In the genomic region with DNA sequence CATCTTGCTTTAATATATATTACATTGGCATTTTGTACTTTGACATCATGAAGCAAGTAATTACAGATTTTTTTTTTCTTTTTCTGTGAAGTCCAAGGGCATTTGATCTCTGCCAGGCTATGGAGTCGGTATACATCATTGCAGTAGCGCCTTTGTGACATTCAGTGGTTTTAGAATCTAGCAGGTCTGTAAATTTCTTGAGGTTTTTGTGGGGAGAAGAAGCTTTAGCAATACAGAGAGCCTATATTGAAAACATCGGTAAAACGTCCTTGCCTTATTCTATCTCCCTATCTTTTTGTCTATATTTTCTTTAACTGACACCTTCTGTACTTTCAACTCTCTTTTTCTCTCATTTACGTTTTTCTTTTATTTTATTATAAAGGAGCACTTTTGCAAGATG, we compare ENCODE assay signal across 15 cellular contexts. TPM values are rescaled to one million over a fixed set of nuclear protein-coding genes. Genes with fewer than 3 reads are reported as not detected.
DNase-seq lines count a peak whose midpoint lies in the region; ATAC-seq and TF ChIP-seq lines count a peak whose summit lies in the region.
"Had no signal": no experiment of that assay in that cellular context is flagged by ENCODE, and none has a peak within 500 bp of the region (broad histone marks: within the 10 kb centered on the region; RNA-seq: fewer than 3 reads in every experiment).

No MANE protein-coding gene starts in this region.

- H3K4me3 ChIP-seq in osteoblast (ENCODE audit: insufficient read depth, low read length) (no peak overlapping the region), suprapubic skin (no peak overlapping the region)
- H3K4me3 ChIP-seq: neural progenitor cell, stomach had no signal

- no peaks in the 10 kb centered on the region for H3K4me1 ChIP-seq in osteoblast (ENCODE audit: insufficient read depth, low read length)
- no peaks in the 10 kb centered on the region for H3K4me1 ChIP-seq in suprapubic skin
- H3K4me1 ChIP-seq: neural progenitor cell had no signal

- CTCF ChIA-PET in activated CD4-positive, alpha-beta T cell treated with anti-CD3 and anti-CD28 coated beads for 36 hours (lab: Charles Lee), result interaction anchor here (0.8 to 2.0 kb wide), 4 partner anchors 38 to 170 kb away, joined by 3 to 6 read pairs (median 4); no protein-coding TSS in a partner anchor

- H3K4me2 ChIP-seq in osteoblast (ENCODE audit: insufficient read depth, low read length), result no peak overlapping the region
- H3K4me2 ChIP-seq: neural progenitor cell had no signal

- TF ChIP-seq EP300 in suprapubic skin (IDR thresholded peaks at IDR 0.05), result no peak

- no peak overlapping the region for H2AFZ ChIP-seq in osteoblast (ENCODE audit: low read length)
- H2AFZ ChIP-seq: neural progenitor cell had no signal

- no peaks in the 10 kb centered on the region for H3K27me3 Mint-ChIP-seq in activated CD4-positive, alpha-beta T cell treated with anti-CD3 and anti-CD28 coated beads for 36 hours
- H3K27me3 Mint-ChIP-seq in activated T-helper 1 cell treated with anti-CD3 and anti-CD28 coated beads, Interleukin-12 subunit alpha, Interleukin-12 subunit beta, Interleukin-2, Interleukin-4 antibody, amounts not matched to agents 30 ng/mL and 10 ng/mL and 1 ng/mL, durations not matched to agents 14 hours and 24 hours and 36 hours (ENCODE audit: insufficient read depth), result peaks cover 2% of the 10 kb centered on the region
- H3K27me3 Mint-ChIP-seq in natural killer cell treated with Interleukin-12 subunit alpha and Interleukin-12 subunit beta and Interleukin-15 and Interleukin-18, amount 100 ng/mL, for 72 hours, result no peaks in the 10 kb centered on the region

- no peak for DNase-seq in activated CD4-positive, alpha-beta T cell treated with anti-CD3 and anti-CD28 coated beads for 36 hours
- no peak for DNase-seq in activated CD4-positive, alpha-beta T cell treated with anti-CD3 and anti-CD28 coated beads for 4 hours
- DNase-seq in activated T-helper 1 cell treated with anti-CD3 and anti-CD28 coated beads, Interleukin-12 subunit alpha, Interleukin-12 subunit beta, Interleukin-2, Interleukin-4 antibody, amounts not matched to agents 30 ng/mL and 10 ng/mL and 1 ng/mL, durations not matched to agents 14 hours and 24 hours and 36 hours (ENCODE audit: low spot score), result no peak
- DNase-seq in natural killer cell treated with Interleukin-12 subunit alpha and Interleukin-12 subunit beta and Interleukin-15 and Interleukin-18, amount 100 ng/mL, for 72 hours (ENCODE audit: low spot score), result no peak
- DNase-seq in osteoblast (ENCODE audit: insufficient read length, low spot score, missing footprints) (no peak), NOMO-1 treated with DMSO at 0.1 percent for 48 hours (lab: John Stamatoyannopoulos, UW; ENCODE audit: unreplicated experiment) (no peak), suprapubic skin (ENCODE audit: low spot score in 2 of 2) (no peak)
- DNase-seq: 8988T, HFFc6, NCI-H1694 treated with DMSO at 0.1 percent for 48 hours, NCI-H226, stomach had no signal

- TF ChIP-seq POLR2A in suprapubic skin (IDR thresholded peaks at IDR 0.05), result no peak

- no peaks in the 10 kb centered on the region for H3K79me2 ChIP-seq in osteoblast (ENCODE audit: insufficient read depth, low read length)

- ATAC-seq in activated CD4-positive, alpha-beta T cell treated with anti-CD3 and anti-CD28 coated beads for 36 hours, result peak; percentile 67
- ATAC-seq in HG02678 (IDR thresholded peaks at IDR 0.05; ENCODE audit: unreplicated experiment), result peak; percentile 19
- peak; percentile 64 to 79 for ATAC-seq in natural killer cell treated with Interleukin-12 subunit alpha and Interleukin-12 subunit beta and Interleukin-15 and Interleukin-18, amount 100 ng/mL, for 72 hours
- ATAC-seq: WTC11 had no signal

- TF ChIP-seq CTCF in osteoblast (IDR thresholded peaks at IDR 0.05; ENCODE audit: extremely low read depth, low read depth, low read length) (no peak), suprapubic skin (IDR thresholded peaks at IDR 0.05) (no peak)

- POLR2A ChIA-PET in activated CD4-positive, alpha-beta T cell treated with anti-CD3 and anti-CD28 coated beads for 36 hours (lab: Charles Lee), result no interaction called here

- WGBS in suprapubic skin, result 73% methylated on average over 5 of the region's 5 CpGs

- peaks cover 53% of the 10 kb centered on the region for H3K4me1 Mint-ChIP-seq in activated CD4-positive, alpha-beta T cell treated with anti-CD3 and anti-CD28 coated beads for 36 hours
- H3K4me1 Mint-ChIP-seq in activated T-helper 1 cell treated with anti-CD3 and anti-CD28 coated beads, Interleukin-12 subunit alpha, Interleukin-12 subunit beta, Interleukin-2, Interleukin-4 antibody, amounts not matched to agents 30 ng/mL and 10 ng/mL and 1 ng/mL, durations not matched to agents 14 hours and 24 hours and 36 hours (ENCODE audit: low read depth), result peaks cover 58% of the 10 kb centered on the region
- H3K4me1 Mint-ChIP-seq in natural killer cell treated with Interleukin-12 subunit alpha and Interleukin-12 subunit beta and Interleukin-15 and Interleukin-18, amount 100 ng/mL, for 72 hours (ENCODE audit: low read depth in 2 of 2), result peaks cover 60 to 67% of the 10 kb centered on the region in 2 donors
- H3K4me1 Mint-ChIP-seq: WTC11 had no signal

- no peak overlapping the region for H3K4me3 Mint-ChIP-seq in activated CD4-positive, alpha-beta T cell treated with anti-CD3 and anti-CD28 coated beads for 36 hours
- peak overlapping the region; percentile 75 for H3K4me3 Mint-ChIP-seq in activated T-helper 1 cell treated with anti-CD3 and anti-CD28 coated beads, Interleukin-12 subunit alpha, Interleukin-12 subunit beta, Interleukin-2, Interleukin-4 antibody, amounts not matched to agents 30 ng/mL and 10 ng/mL and 1 ng/mL, durations not matched to agents 14 hours and 24 hours and 36 hours
- H3K4me3 Mint-ChIP-seq in natural killer cell treated with Interleukin-12 subunit alpha and Interleukin-12 subunit beta and Interleukin-15 and Interleukin-18, amount 100 ng/mL, for 72 hours, result peak overlapping the region; percentile 77
- H3K4me3 Mint-ChIP-seq: HFFc6, neural progenitor cell, WTC11 had no signal

- H4K20me1 ChIP-seq in osteoblast (ENCODE audit: insufficient read depth, low read length), result peaks cover 13% of the 10 kb centered on the region

- H3K27ac ChIP-seq in osteoblast (ENCODE audit: low read depth, low read length) (no peak overlapping the region), suprapubic skin (no peak overlapping the region)
- H3K27ac ChIP-seq: neural progenitor cell, stomach had no signal

- intact Hi-C loops in activated CD4-positive, alpha-beta T cell treated with anti-CD3 and anti-CD28 coated beads for 36 hours (cut with DNase I, micrococcal nuclease), result loop anchor here (1.0 to 5.0 kb wide), 5 partner anchors 47 to 151 kb away; a partner anchor contains a TSS
- intact Hi-C loops in activated T-helper 1 cell treated with anti-CD3 and anti-CD28 coated beads, Interleukin-12 subunit alpha, Interleukin-12 subunit beta, Interleukin-2, Interleukin-4 antibody, amounts not matched to agents 30 ng/mL and 10 ng/mL and 1 ng/mL, durations not matched to agents 14 hours and 24 hours and 36 hours (cut with micrococcal nuclease), result loop anchor here (1.0 to 5.0 kb wide), 7 partner anchors 19 to 353 kb away; a partner anchor contains a TSS

- peaks cover 9% of the 10 kb centered on the region for H3K36me3 Mint-ChIP-seq in activated CD4-positive, alpha-beta T cell treated with anti-CD3 and anti-CD28 coated beads for 36 hours (ENCODE audit: low read depth)
- peaks cover 3% of the 10 kb centered on the region for H3K36me3 Mint-ChIP-seq in activated T-helper 1 cell treated with anti-CD3 and anti-CD28 coated beads, Interleukin-12 subunit alpha, Interleukin-12 subunit beta, Interleukin-2, Interleukin-4 antibody, amounts not matched to agents 30 ng/mL and 10 ng/mL and 1 ng/mL, durations not matched to agents 14 hours and 24 hours and 36 hours (ENCODE audit: low read depth)
- no peaks in the 10 kb centered on the region for H3K36me3 Mint-ChIP-seq in natural killer cell treated with Interleukin-12 subunit alpha and Interleukin-12 subunit beta and Interleukin-15 and Interleukin-18, amount 100 ng/mL, for 72 hours

- H3K36me3 ChIP-seq in osteoblast (ENCODE audit: insufficient read depth, low read length), result no peaks in the 10 kb centered on the region
- no peaks in the 10 kb centered on the region for H3K36me3 ChIP-seq in suprapubic skin
- H3K36me3 ChIP-seq: neural progenitor cell had no signal

- H3K9me3 Mint-ChIP-seq in activated CD4-positive, alpha-beta T cell treated with anti-CD3 and anti-CD28 coated beads for 36 hours (ENCODE audit: low read depth), result no peaks in the 10 kb centered on the region
- no peaks in the 10 kb centered on the region for H3K9me3 Mint-ChIP-seq in activated T-helper 1 cell treated with anti-CD3 and anti-CD28 coated beads, Interleukin-12 subunit alpha, Interleukin-12 subunit beta, Interleukin-2, Interleukin-4 antibody, amounts not matched to agents 30 ng/mL and 10 ng/mL and 1 ng/mL, durations not matched to agents 14 hours and 24 hours and 36 hours
- no peaks in the 10 kb centered on the region for H3K9me3 Mint-ChIP-seq in natural killer cell treated with Interleukin-12 subunit alpha and Interleukin-12 subunit beta and Interleukin-15 and Interleukin-18, amount 100 ng/mL, for 72 hours
- H3K9me3 Mint-ChIP-seq: HFFc6 had no signal

- H3K27ac Mint-ChIP-seq in activated CD4-positive, alpha-beta T cell treated with anti-CD3 and anti-CD28 coated beads for 36 hours, result no peak overlapping the region
- H3K27ac Mint-ChIP-seq in activated T-helper 1 cell treated with anti-CD3 and anti-CD28 coated beads, Interleukin-12 subunit alpha, Interleukin-12 subunit beta, Interleukin-2, Interleukin-4 antibody, amounts not matched to agents 30 ng/mL and 10 ng/mL and 1 ng/mL, durations not matched to agents 14 hours and 24 hours and 36 hours, result no peak overlapping the region
- peak overlapping the region; percentile 75 for H3K27ac Mint-ChIP-seq in natural killer cell treated with Interleukin-12 subunit alpha and Interleukin-12 subunit beta and Interleukin-15 and Interleukin-18, amount 100 ng/mL, for 72 hours
- H3K27ac Mint-ChIP-seq: HFFc6, neural progenitor cell, WTC11 had no signal

- no peaks in the 10 kb centered on the region for H3K9me3 ChIP-seq in osteoblast (ENCODE audit: low read depth, low read length)
- H3K9me3 ChIP-seq in suprapubic skin, result no peaks in the 10 kb centered on the region
- H3K9me3 ChIP-seq: stomach had no signal

- no peaks in the 10 kb centered on the region for H3K27me3 ChIP-seq in osteoblast (ENCODE audit: insufficient read depth, low read length)
- no peaks in the 10 kb centered on the region for H3K27me3 ChIP-seq in suprapubic skin
- H3K27me3 ChIP-seq: neural progenitor cell, stomach had no signal

RNA-seq across cellular contexts. Expression of a gene that starts 47.2 kb away (rescaled TPM):
- 10 to 100 TPM; 33.2 to 33.7 TPM for total RNA-seq in activated CD4-positive, alpha-beta T cell treated with anti-CD3 and anti-CD28 coated beads for 36 hours
- 22.0 and 22.1 TPM in 2 replicates for total RNA-seq in activated T-helper 1 cell treated with anti-CD3 and anti-CD28 coated beads, Interleukin-12 subunit alpha, Interleukin-12 subunit beta, Interleukin-2, Interleukin-4 antibody, amounts not matched to agents 30 ng/mL and 10 ng/mL and 1 ng/mL, durations not matched to agents 14 hours and 24 hours and 36 hours
- 10 to 100 TPM; 45.2 to 45.3 TPM for total RNA-seq in natural killer cell treated with Interleukin-12 subunit alpha and Interleukin-12 subunit beta and Interleukin-15 and Interleukin-18, amount 100 ng/mL, for 72 hours
- total RNA-seq in osteoblast, result 18.1 and 25.6 TPM in 2 replicates
- 10 to 100 TPM; 53.3 to 95.2 (median 71.3) TPM for total RNA-seq in suprapubic skin

RNA-seq across cellular contexts. Expression of a gene that starts 52.1 kb away (rescaled TPM):
- total RNA-seq in activated CD4-positive, alpha-beta T cell treated with anti-CD3 and anti-CD28 coated beads for 36 hours, result 100 to 1,000 TPM; 601 to 617 TPM
- 911 and 929 TPM in 2 replicates for total RNA-seq in activated T-helper 1 cell treated with anti-CD3 and anti-CD28 coated beads, Interleukin-12 subunit alpha, Interleukin-12 subunit beta, Interleukin-2, Interleukin-4 antibody, amounts not matched to agents 30 ng/mL and 10 ng/mL and 1 ng/mL, durations not matched to agents 14 hours and 24 hours and 36 hours
- 100 to 1,000 TPM; 112 to 388 TPM for total RNA-seq in natural killer cell treated with Interleukin-12 subunit alpha and Interleukin-12 subunit beta and Interleukin-15 and Interleukin-18, amount 100 ng/mL, for 72 hours
- under 0.01 TPM in 2 replicates for total RNA-seq in osteoblast
- 10 to 100 TPM; 17.3 to 22.8 (median 20.4) TPM for total RNA-seq in suprapubic skin
- total RNA-seq: HFFc6 had no signal

Comparison
In these comparisons a context has a peak if more than half of its experiments do, and no peak if none do; other contexts are left out.
1. ATAC-seq: peak in every context shown above with its lines; median percentile 72 in natural killer cell treated with Interleukin-12 subunit alpha and Interleukin-12 subunit beta and Interleukin-15 and Interleukin-18, amount 100 ng/mL, for 72 hours; 67 in activated CD4-positive, alpha-beta T cell treated with anti-CD3 and anti-CD28 coated beads for 36 hours; 19 in HG02678.
2. H3K27ac Mint-ChIP-seq: peak in natural killer cell treated with Interleukin-12 subunit alpha and Interleukin-12 subunit beta and Interleukin-15 and Interleukin-18, amount 100 ng/mL, for 72 hours (2 of 2); none in activated CD4-positive, alpha-beta T cell treated with anti-CD3 and anti-CD28 coated beads for 36 hours (single experiment) and activated T-helper 1 cell treated with anti-CD3 and anti-CD28 coated beads, Interleukin-12 subunit alpha, Interleukin-12 subunit beta, Interleukin-2, Interleukin-4 antibody, amounts not matched to agents 30 ng/mL and 10 ng/mL and 1 ng/mL, durations not matched to agents 14 hours and 24 hours and 36 hours (single experiment).
3. RNA of a gene that starts 52.1 kb away (total RNA-seq): 911 to 929 TPM in activated T-helper 1 cell treated with anti-CD3 and anti-CD28 coated beads, Interleukin-12 subunit alpha, Interleukin-12 subunit beta, Interleukin-2, Interleukin-4 antibody, amounts not matched to agents 30 ng/mL and 10 ng/mL and 1 ng/mL, durations not matched to agents 14 hours and 24 hours and 36 hours, 601 to 617 TPM in activated CD4-positive, alpha-beta T cell treated with anti-CD3 and anti-CD28 coated beads for 36 hours, 112 to 388 TPM in natural killer cell treated with Interleukin-12 subunit alpha and Interleukin-12 subunit beta and Interleukin-15 and Interleukin-18, amount 100 ng/mL, for 72 hours and 17.3 to 22.8 TPM in suprapubic skin; under 0.01 TPM in osteoblast; every median in the first group is over 10 times any median in the second.